In the genomic region with DNA sequence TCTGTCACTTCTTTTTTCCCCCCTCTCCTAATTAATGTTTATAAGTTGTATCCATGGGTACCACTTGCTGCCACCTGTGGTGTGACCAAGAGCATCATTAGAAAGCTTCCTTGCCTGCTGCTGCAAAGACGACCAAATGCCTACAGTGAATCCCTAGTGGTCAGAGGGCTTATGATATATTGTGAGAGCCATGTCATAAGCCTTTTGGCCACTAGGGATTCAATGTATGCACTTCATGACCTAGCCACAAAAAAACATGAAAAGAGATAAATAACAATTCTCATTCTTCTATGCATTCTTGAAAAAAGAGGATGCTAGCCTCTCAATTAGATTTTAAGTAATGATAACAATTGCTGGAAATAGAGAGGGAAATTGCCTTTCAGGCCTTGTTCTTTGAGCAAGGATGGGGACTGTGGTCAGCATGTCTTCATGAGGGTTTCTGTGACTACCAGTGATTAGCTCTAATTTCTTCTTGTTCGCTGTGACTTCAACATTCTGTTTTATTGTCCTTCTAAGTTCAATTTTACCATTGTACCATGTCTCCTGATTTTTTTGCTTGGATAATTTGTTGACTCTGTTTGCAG, we compare ENCODE assay signal across 8 cellular contexts.
DNase-seq lines count a peak whose midpoint lies in the region; ATAC-seq, FAIRE-seq and TF ChIP-seq lines count a peak whose summit lies in the region.
"Had no signal": no experiment of that assay in that cellular context is flagged by ENCODE, and none has a peak within 500 bp of the region (broad histone marks: within the 10 kb centered on the region; RNA-seq: fewer than 3 reads in every experiment).

No MANE protein-coding gene starts in this region.

- H3K4me2 ChIP-seq in neural cell (ENCODE audit: low read length), result no peak overlapping the region

- no peak overlapping the region for H2AFZ ChIP-seq in neural cell (ENCODE audit: low read depth, low read length)

- peak; percentile 14 for DNase-seq in GM12891 (ENCODE audit: insufficient read length, low spot score)
- peak; percentile 54 for DNase-seq in SK-N-DZ (ENCODE audit: low spot score)
- DNase-seq in activated T-cell treated with anti-CD3 and anti-CD28 coated beads, Interleukin-2, amount 50 U/mL, for 48 hours, result no peak
- no peak for DNase-seq in NK-92 (lab: John Stamatoyannopoulos, UW; ENCODE audit: unreplicated experiment)
- DNase-seq: effector memory CD8-positive, alpha-beta T cell had no signal

- peak; percentile 35 for TF ChIP-seq CTCF in neural cell (IDR thresholded peaks at IDR 0.05; ENCODE audit: poor library complexity, severe bottlenecking)

- no peak for TF ChIP-seq POLR2A in GM12891 (IDR thresholded peaks at IDR 0.05; ENCODE audit: low read depth, low read length)

- peak; percentile 51 for ATAC-seq in HG02973 (IDR thresholded peaks at IDR 0.05; ENCODE audit: unreplicated experiment)
- ATAC-seq in HG03442 (IDR thresholded peaks at IDR 0.05; ENCODE audit: unreplicated experiment), result no peak
- ATAC-seq: effector memory CD8-positive, alpha-beta T cell had no signal

- FAIRE-seq in GM12891 (lab: Jason Lieb, UNC), result no peak

- TF ChIP-seq EP300 in neural cell (conservative IDR thresholded peaks at IDR 0.05; ENCODE audit: poor library complexity, severe bottlenecking), result no peak

- H3K27ac ChIP-seq in neural cell (ENCODE audit: low read length), result no peak overlapping the region

- no peaks in the 10 kb centered on the region for H3K79me2 ChIP-seq in neural cell (replicated peaks; ENCODE audit: insufficient read depth, low read length)

- H4K20me1 ChIP-seq in neural cell (ENCODE audit: insufficient read depth), result no peaks in the 10 kb centered on the region

- H3K9ac ChIP-seq in neural cell (ENCODE audit: low read length), result no peak overlapping the region

- H3K36me3 ChIP-seq in neural cell (ENCODE audit: insufficient read depth, low read length), result no peaks in the 10 kb centered on the region

- no peaks in the 10 kb centered on the region for H3F3A ChIP-seq in neural cell (ENCODE audit: insufficient read depth, low read length, poor library complexity, severe bottlenecking)

- no peak overlapping the region for H3K4me3 ChIP-seq in neural cell (ENCODE audit: low read length)

- H3K9me2 ChIP-seq in neural cell (ENCODE audit: insufficient read depth, low read length), result no peaks in the 10 kb centered on the region

- TF ChIP-seq RAD21 in neural cell (conservative IDR thresholded peaks at IDR 0.05), result no peak

- H3K9me3 ChIP-seq in neural cell (ENCODE audit: low read length), result no peaks in the 10 kb centered on the region

- H3K27me3 ChIP-seq in neural cell (ENCODE audit: insufficient read depth, low read depth, low read length), result no peaks in the 10 kb centered on the region

TF ChIP-seq in GM12891, 5 proteins besides CTCF, POLR2A, EP300 and RAD21:
- TF ChIP-seq POU2F2 (IDR thresholded peaks at IDR 0.05; ENCODE audit: low read depth, low read length) (no peak), POLR2AphosphoS5 (IDR thresholded peaks at IDR 0.05; ENCODE audit: low read depth, low read length) (no peak), TAF1 (IDR thresholded peaks at IDR 0.05; ENCODE audit: low read depth, low read length) (no peak), SPI1 (IDR thresholded peaks at IDR 0.05; ENCODE audit: low read depth, low read length) (no peak), PAX5 (IDR thresholded peaks at IDR 0.05; ENCODE audit: insufficient read depth, low read length, severe bottlenecking) (no peak)

TF ChIP-seq in neural cell, 6 proteins besides CTCF, POLR2A, EP300 and RAD21:
- no peak for TF ChIP-seq REST (IDR thresholded peaks at IDR 0.05; ENCODE audit: borderline replicate concordance)
- no peak for TF ChIP-seq TAF1 (IDR thresholded peaks at IDR 0.05; ENCODE audit: low read depth)
- TF ChIP-seq SMC3 (conservative IDR thresholded peaks at IDR 0.05; ENCODE audit: poor library complexity), result no peak
- TF ChIP-seq MXI1 (conservative IDR thresholded peaks at IDR 0.05; ENCODE audit: poor library complexity, severe bottlenecking), result no peak
- TF ChIP-seq POLR2AphosphoS5 (IDR thresholded peaks at IDR 0.05), result no peak

Comparison
In these comparisons a context has a peak if more than half of its experiments do, and no peak if none do; other contexts are left out.
1. DNase-seq: peak in GM12891 (single experiment) and SK-N-DZ (single experiment); none in activated T-cell treated with anti-CD3 and anti-CD28 coated beads, Interleukin-2, amount 50 U/mL, for 48 hours (0 of 2) and NK-92 (single experiment).